Comparison of ENCODE assay signal across 20 cellular contexts in genomic region chr4:100062921-100063320, GRCh38.
A peak's percentile ranks its signal among the peaks of the same experiment; 100 is the strongest.
DNase-seq lines count a peak whose midpoint lies in the region; ATAC-seq and TF ChIP-seq lines count a peak whose summit lies in the region.
"Had no signal": no experiment of that assay in that cellular context is flagged by ENCODE, and none has a peak within 500 bp of the region (broad histone marks: within the 10 kb centered on the region; RNA-seq: fewer than 3 reads in every experiment).

No MANE protein-coding gene starts in this region.

- H3K36me3 ChIP-seq in fibroblast of lung (ENCODE audit: control insufficient read depth, insufficient read depth, low read length): no peaks in the 10 kb centered on the region

- TF ChIP-seq CTCF in fibroblast of lung (conservative IDR thresholded peaks at IDR 0.05 in 1 of 2, IDR thresholded peaks at IDR 0.05 in 1 of 2; ENCODE audit: low read depth in 1 of 2, low read length in 2 of 2): no peak

- H3K27me3 Mint-ChIP-seq in activated T-cell treated with anti-CD3 and anti-CD28 coated beads, Interleukin-2, amount 50 U/mL, for 72 hours (ENCODE audit: low read depth): peaks cover 29% of the 10 kb centered on the region
- H3K27me3 Mint-ChIP-seq in activated T-cell treated with anti-CD3 and anti-CD28 coated beads, Interleukin-2, amount 50 U/mL, for 24 hours: peaks cover 6% of the 10 kb centered on the region

- no peak overlapping the region for H3K4me3 Mint-ChIP-seq in activated T-cell treated with anti-CD3 and anti-CD28 coated beads, Interleukin-2, amount 50 U/mL, for 72 hours
- H3K4me3 Mint-ChIP-seq in activated T-cell treated with anti-CD3 and anti-CD28 coated beads, Interleukin-2, amount 50 U/mL, for 24 hours: no peak overlapping the region
- H3K4me3 Mint-ChIP-seq: B cell, CD14-positive monocyte had no signal

- no peaks in the 10 kb centered on the region for H3K79me2 ChIP-seq in fibroblast of lung (ENCODE audit: control insufficient read depth, insufficient read depth, low read length)

- no peak overlapping the region for H2AFZ ChIP-seq in fibroblast of lung (ENCODE audit: low read length)

- no peak overlapping the region for H3K4me3 ChIP-seq in fibroblast of lung (replicated peaks in 1 of 4; ENCODE audit: control extremely low read depth in 1 of 4, insufficient read depth in 1 of 4, low read depth in 3 of 4, low read length in 4 of 4)
- H3K4me3 ChIP-seq: GM12878 had no signal

- H3K36me3 Mint-ChIP-seq in activated T-cell treated with anti-CD3 and anti-CD28 coated beads, Interleukin-2, amount 50 U/mL, for 72 hours (ENCODE audit: insufficient read depth in 2 of 2): no peaks in the 10 kb centered on the region
- no peaks in the 10 kb centered on the region for H3K36me3 Mint-ChIP-seq in activated T-cell treated with anti-CD3 and anti-CD28 coated beads, Interleukin-2, amount 50 U/mL, for 24 hours (ENCODE audit: low read depth)
- H3K36me3 Mint-ChIP-seq: CD14-positive monocyte had no signal

- no peak overlapping the region for H3K9ac ChIP-seq in fibroblast of lung (ENCODE audit: insufficient read depth, low read length)

- no peak for ATAC-seq in activated T-cell treated with anti-CD3 and anti-CD28 coated beads, Interleukin-2, amount 50 U/mL, for 72 hours (replicated peaks in 1 of 2)
- peak; percentile 45 for ATAC-seq in SK-N-SH treated with all-trans-retinoic acid at 6 μM for 48 hours
- ATAC-seq in GM21723 (IDR thresholded peaks at IDR 0.05; ENCODE audit: unreplicated experiment): no peak
- ATAC-seq in GM18870 (IDR thresholded peaks at IDR 0.05; ENCODE audit: unreplicated experiment): no peak
- no peak for ATAC-seq in GM21526 (IDR thresholded peaks at IDR 0.05; ENCODE audit: low FRiP score, unreplicated experiment)
- ATAC-seq: GM12878, HCT116 had no signal

- no peak for DNase-seq in activated T-cell treated with anti-CD3 and anti-CD28 coated beads, Interleukin-2, amount 50 U/mL, for 72 hours
- DNase-seq in activated T-cell treated with anti-CD3 and anti-CD28 coated beads, Interleukin-2, amount 50 U/mL, for 24 hours: no peak
- DNase-seq in fibroblast of lung (ENCODE audit: low read depth in 2 of 2) (peak in 1 of 2 donors; percentile 33), SHP77 treated with DMSO at 0.1 percent for 48 hours (lab: John Stamatoyannopoulos, UW) (no peak)
- DNase-seq: MV-4-11, NCI-H1105 treated with DMSO at 0.1 percent for 48 hours, NCI-H2081, NCI-H2171, NCI-H524 treated with DMSO at 0.1 percent for 48 hours, NCI-H82, SW 1271 had no signal

- no peaks in the 10 kb centered on the region for H4K20me1 ChIP-seq in fibroblast of lung (ENCODE audit: control insufficient read depth, extremely low read depth, insufficient read depth, low read length)

- no peaks in the 10 kb centered on the region for H3K27me3 ChIP-seq in fibroblast of lung (ENCODE audit: control insufficient read depth, insufficient read depth, low read length)

- H3K27ac ChIP-seq in fibroblast of lung (ENCODE audit: insufficient read depth, low read length): no peak overlapping the region
- H3K27ac ChIP-seq: 22Rv1 had no signal

- no peaks in the 10 kb centered on the region for H3K4me1 Mint-ChIP-seq in activated T-cell treated with anti-CD3 and anti-CD28 coated beads, Interleukin-2, amount 50 U/mL, for 72 hours (ENCODE audit: low read depth)
- no peaks in the 10 kb centered on the region for H3K4me1 Mint-ChIP-seq in activated T-cell treated with anti-CD3 and anti-CD28 coated beads, Interleukin-2, amount 50 U/mL, for 24 hours (ENCODE audit: low read depth)
- H3K4me1 Mint-ChIP-seq: B cell, CD14-positive monocyte had no signal

- no peaks in the 10 kb centered on the region for H3K9me3 Mint-ChIP-seq in activated T-cell treated with anti-CD3 and anti-CD28 coated beads, Interleukin-2, amount 50 U/mL, for 72 hours
- no peaks in the 10 kb centered on the region for H3K9me3 Mint-ChIP-seq in activated T-cell treated with anti-CD3 and anti-CD28 coated beads, Interleukin-2, amount 50 U/mL, for 24 hours

- no peaks in the 10 kb centered on the region for H3K4me1 ChIP-seq in fibroblast of lung (ENCODE audit: control insufficient read depth, extremely low read depth, insufficient read depth, low read length)

- H3K4me2 ChIP-seq in fibroblast of lung (ENCODE audit: extremely low read depth, insufficient read depth, low read length): peak overlapping the region; percentile 18

- peak overlapping the region; percentile 25 for H3K27ac Mint-ChIP-seq in activated T-cell treated with anti-CD3 and anti-CD28 coated beads, Interleukin-2, amount 50 U/mL, for 72 hours
- H3K27ac Mint-ChIP-seq in activated T-cell treated with anti-CD3 and anti-CD28 coated beads, Interleukin-2, amount 50 U/mL, for 24 hours: no peak overlapping the region
- H3K27ac Mint-ChIP-seq: B cell had no signal

- no peaks in the 10 kb centered on the region for H3K9me3 ChIP-seq in fibroblast of lung (ENCODE audit: control insufficient read depth, insufficient read depth, low read depth, low read length)

TF ChIP-seq in SK-N-SH treated with all-trans-retinoic acid at 6 μM for 48 hours, 23 proteins besides CTCF, POLR2A, EP300 and RAD21:
- TF ChIP-seq BACH2 (CRISPR knock-in tag; IDR thresholded peaks at IDR 0.05; ENCODE audit: borderline replicate concordance) (no peak), ZC3H10 (CRISPR knock-in tag; IDR thresholded peaks at IDR 0.05) (no peak), ISL1 (CRISPR knock-in tag; IDR thresholded peaks at IDR 0.05) (0 out of 2 replicates have a peak, but pooled peaks have one; percentile 24)
